Comparison of ENCODE assay signal across 9 cellular contexts in genomic region chr21:42117229-42118048, GRCh38. TPM values are rescaled to one million over a fixed set of nuclear protein-coding genes. Genes with fewer than 3 reads are reported as not detected.
A peak's percentile ranks its signal among the peaks of the same experiment; 100 is the strongest.
DNase-seq lines count a peak whose midpoint lies in the region; ATAC-seq and TF ChIP-seq lines count a peak whose summit lies in the region.
"Had no signal": no experiment of that assay in that cellular context is flagged by ENCODE, and none has a peak within 500 bp of the region (broad histone marks: within the 10 kb centered on the region; RNA-seq: fewer than 3 reads in every experiment).

No MANE protein-coding gene starts in this region.

- intact Hi-C loops in IMR-90 (cut with micrococcal nuclease): loop anchor here (1.0 to 5.0 kb wide), 6 partner anchors 160 to 505 kb away; partner anchors contain the start of gene PRDM15
- intact Hi-C loops in OCI-LY7 (cut with micrococcal nuclease; ENCODE audit: unreplicated experiment): loop anchor here (1.0 to 5.0 kb wide), 7 partner anchors 55 to 505 kb away; no protein-coding TSS in a partner anchor
- intact Hi-C loops in esophagus muscularis mucosa (cut with DNase I): loop anchor here (2.0 to 10.0 kb wide), 3 partner anchors 110 to 301 kb away; no protein-coding TSS in a partner anchor

- ATAC-seq in IMR-90 (ENCODE audit: low read depth) (peak; percentile 96), GM18519 (IDR thresholded peaks at IDR 0.05; ENCODE audit: low FRiP score, unreplicated experiment) (no peak)
- ATAC-seq in stimulated activated naive CD8-positive, alpha-beta T cell treated with anti-CD3 and anti-CD28 coated beads, Interleukin-15, Interleukin-2, amounts not matched to agents 100 U/mL and 50 U/mL, for 24 hours: peak; percentile 77

- no peak overlapping the region for H3K27ac Mint-ChIP-seq in nephron

- no peak overlapping the region; the same call in 1 of the 2 replicates for H3K9ac ChIP-seq in IMR-90 (ENCODE audit: low read depth, low read length)

- no peaks in the 10 kb centered on the region for H3K9me1 ChIP-seq in IMR-90 (ENCODE audit: insufficient read depth, low read length)

- H3K9me3 ChIP-seq in IMR-90 (ENCODE audit: control insufficient read depth, insufficient read depth, low read length): no peaks in the 10 kb centered on the region
- no peaks in the 10 kb centered on the region for H3K9me3 ChIP-seq in OCI-LY7 (ENCODE audit: low read length)
- no peaks in the 10 kb centered on the region for H3K9me3 ChIP-seq in esophagus muscularis mucosa

- H3K27me3 ChIP-seq in IMR-90 (ENCODE audit: control insufficient read depth, insufficient read depth, low read length) (peaks cover 31% of the 10 kb centered on the region; the same call in 1 of the 2 replicates), esophagus muscularis mucosa (peaks cover 0 to 75% (median 9%) of the 10 kb centered on the region in 4 donors)

- H2AK9ac ChIP-seq in IMR-90 (replicated peaks; ENCODE audit: low read depth, low read length, poor library complexity): no peak overlapping the region

- H2AFZ ChIP-seq in IMR-90 (replicated peaks; ENCODE audit: low read length, poor library complexity) (peak overlapping the region; percentile 88), OCI-LY7 (ENCODE audit: low read length) (peak overlapping the region; percentile 85)

- peaks cover 13% of the 10 kb centered on the region for H3K4me1 Mint-ChIP-seq in nephron

- POLR2A ChIA-PET in IMR-90 (lab: Charles Lee; ENCODE audit: unreplicated experiment): no interaction called here
- POLR2A ChIA-PET in OCI-LY7 (lab: Charles Lee): interaction anchor here (0.5 to 4.9 kb wide), 13 partner anchors 10 to 394 kb away, joined by 3 to 23 read pairs (median 4); no protein-coding TSS in a partner anchor

- H3K79me2 ChIP-seq in OCI-LY7 (ENCODE audit: insufficient read depth, low read depth, low read length): peaks cover 17% of the 10 kb centered on the region; the same call in 1 of the 2 replicates

- H3K4me3 Mint-ChIP-seq in nephron: no peak overlapping the region

- H3K27ac ChIP-seq in IMR-90 (ENCODE audit: insufficient read depth, low read length) (no peak overlapping the region), OCI-LY7 (ENCODE audit: low read depth, low read length, poor library complexity, severe bottlenecking) (peak overlapping the region; percentile 93), esophagus muscularis mucosa (replicated peaks in 1 of 4) (no peak overlapping the region)

- H3K9me2 ChIP-seq in OCI-LY7 (ENCODE audit: insufficient read depth, low read length): no peaks in the 10 kb centered on the region

- TF ChIP-seq CTCF in GM12801 (IDR thresholded peaks at IDR 0.05; ENCODE audit: extremely low read depth, insufficient read length): peak; percentile 46
- peak; percentile 93 for TF ChIP-seq CTCF in IMR-90 (conservative IDR thresholded peaks at IDR 0.05; ENCODE audit: low read depth, low read length)
- TF ChIP-seq CTCF in OCI-LY7 (conservative IDR thresholded peaks at IDR 0.05; ENCODE audit: low read length): peak; percentile 99
- TF ChIP-seq CTCF in esophagus muscularis mucosa (IDR thresholded peaks at IDR 0.05): peak; percentile 92 to 99 (median 94)
- peak; percentile 91 to 96 (median 92) for TF ChIP-seq CTCF in nephron (IDR thresholded peaks at IDR 0.05; ENCODE audit: unreplicated experiment in 3 of 3)

- H2BK120ac ChIP-seq in IMR-90 (ENCODE audit: low read depth, low read length): peak overlapping the region; percentile 90

- no peak overlapping the region; the same call in 1 of the 2 replicates for H3K4me3 ChIP-seq in IMR-90 (ENCODE audit: insufficient read depth, low read depth, low read length)
- peak overlapping the region; percentile 10 for H3K4me3 ChIP-seq in OCI-LY7 (ENCODE audit: low read depth, low read length, poor library complexity, severe bottlenecking)
- H3K4me3 ChIP-seq in esophagus muscularis mucosa: peak overlapping the region in 1 of 4 donors; percentile 17
- H3K4me3 ChIP-seq: skin epidermis had no signal

- no peak overlapping the region for H3K18ac ChIP-seq in IMR-90 (ENCODE audit: low read depth, low read length)

- peak overlapping the region; percentile 69 for H2AK5ac ChIP-seq in IMR-90 (ENCODE audit: low read depth, low read length)

- H4K5ac ChIP-seq in IMR-90 (ENCODE audit: low read depth, low read length): no peak overlapping the region

- BruUV-seq in IMR-90 (replicated peaks; lab: Mats Ljungman, UMichigan) (no TSS peak), OCI-LY7 (replicated peaks; lab: Mats Ljungman, UMichigan) (no TSS peak)

- peak overlapping the region in 1 of 2 experiments; percentile 74; a peak in 1 of 4 replicates for H4K8ac ChIP-seq in IMR-90 (ENCODE audit: low read depth in 2 of 2, low read length in 2 of 2)

- TF ChIP-seq POLR2A in IMR-90 (IDR thresholded peaks at IDR 0.05; ENCODE audit: low read depth, low read length) (no peak), esophagus muscularis mucosa (IDR thresholded peaks at IDR 0.05; ENCODE audit: low read depth) (no peak)

- DNase-seq in IMR-90: peak; percentile 81
- peak; percentile 84 for DNase-seq in OCI-LY7 (ENCODE audit: low spot score)
- peak; percentile 70 for DNase-seq in activated T-cell treated with anti-CD3 and anti-CD28 coated beads for 24 hours (ENCODE audit: low read depth)
- DNase-seq in esophagus muscularis mucosa (ENCODE audit: extremely low spot score): no peak
- peak; percentile 83 for DNase-seq in stimulated activated naive CD8-positive, alpha-beta T cell treated with anti-CD3 and anti-CD28 coated beads, Interleukin-15, Interleukin-2, amounts not matched to agents 100 U/mL and 50 U/mL, for 24 hours

- peak overlapping the region; percentile 81 for H4K91ac ChIP-seq in IMR-90 (ENCODE audit: insufficient read depth, low read depth, low read length)

- in situ Hi-C loops in IMR-90 (cut with MboI; ENCODE audit: low sequenced_read_pairs): loop anchor here (5.0 to 10.0 kb wide), 2 partner anchors 170 to 503 kb away; no protein-coding TSS in a partner anchor

- no peaks in the 10 kb centered on the region for H3K9me3 Mint-ChIP-seq in nephron

- H3K4me2 ChIP-seq in IMR-90 (ENCODE audit: low read depth, low read length) (peak overlapping the region; percentile 73), OCI-LY7 (ENCODE audit: low read length) (peak overlapping the region; percentile 82)

- H2BK5ac ChIP-seq in IMR-90 (ENCODE audit: low read depth, low read length, poor library complexity, severe bottlenecking): no peak overlapping the region

- no peaks in the 10 kb centered on the region for H3K36me3 Mint-ChIP-seq in nephron (ENCODE audit: low read depth)

- H3K4me1 ChIP-seq in IMR-90 (ENCODE audit: control insufficient read depth, insufficient read depth, low read length): peaks cover 7% of the 10 kb centered on the region; the same call in 1 of the 2 replicates
- peaks cover 70% of the 10 kb centered on the region for H3K4me1 ChIP-seq in OCI-LY7 (ENCODE audit: insufficient read depth, low read length, poor library complexity, severe bottlenecking)
- peaks cover 8 to 18% (median 11%) of the 10 kb centered on the region in 4 donors for H3K4me1 ChIP-seq in esophagus muscularis mucosa

- 0 out of 2 replicates have a peak overlapping the region, but pooled peaks have one; percentile 57 for H3K14ac ChIP-seq in IMR-90 (replicated peaks; ENCODE audit: low read depth, low read length)

- peaks cover 70% of the 10 kb centered on the region for H3K27me3 Mint-ChIP-seq in nephron (ENCODE audit: low read depth)

- CTCF ChIA-PET in IMR-90 (lab: Yijun Ruan, JAX): interaction anchor here (0.6 to 2.3 kb wide), 13 partner anchors 8 to 301 kb away, joined by 3 to 10 read pairs (median 4); no protein-coding TSS in a partner anchor
- CTCF ChIA-PET in OCI-LY7 (lab: Charles Lee; ENCODE audit: unreplicated experiment): interaction anchor here (0.9 to 2.1 kb wide), 8 partner anchors 9 to 301 kb away, joined by 3 to 21 read pairs (median 4); no protein-coding TSS in a partner anchor

- WGBS in IMR-90 (ENCODE audit: extremely low coverage in 2 of 2, insufficient read length in 1 of 2), 2 experiments: 60% methylated on average over 3 of the region's 18 CpGs; no CpG with 5 or more reads in 1 of the 2 experiments
- 27% methylated on average over 18 of the region's 18 CpGs for WGBS in esophagus muscularis mucosa

- no peaks in the 10 kb centered on the region for H3K36me3 ChIP-seq in IMR-90 (ENCODE audit: control insufficient read depth, insufficient read depth, low read length)
- no peaks in the 10 kb centered on the region for H3K36me3 ChIP-seq in OCI-LY7 (ENCODE audit: insufficient read depth, low read length)
- no peaks in the 10 kb centered on the region for H3K36me3 ChIP-seq in esophagus muscularis mucosa

- H3K56ac ChIP-seq in IMR-90 (ENCODE audit: extremely low read depth, insufficient read depth, low read length): peak overlapping the region; percentile 49; the same call in 1 of the 2 replicates

- no peak overlapping the region; the same call in 2 of the 3 replicates for H2BK15ac ChIP-seq in IMR-90 (ENCODE audit: low read depth, low read length)

- no peak for TF ChIP-seq EP300 in esophagus muscularis mucosa (IDR thresholded peaks at IDR 0.05)

- H4K20me1 ChIP-seq in IMR-90 (ENCODE audit: insufficient read depth, low read length) (no peaks in the 10 kb centered on the region), OCI-LY7 (ENCODE audit: insufficient read depth, low read length) (no peaks in the 10 kb centered on the region)

- peak; percentile 93 for TF ChIP-seq RAD21 in IMR-90 (IDR thresholded peaks at IDR 0.05; ENCODE audit: low read length)

- peak overlapping the region; percentile 65 for H3K4ac ChIP-seq in IMR-90 (ENCODE audit: low read depth, low read length)

- dilution Hi-C loops in IMR-90 (cut with HindIII; ENCODE audit: low sequenced_read_pairs, unreplicated experiment): no loop called here

- no peaks in the 10 kb centered on the region for H3K79me1 ChIP-seq in IMR-90 (ENCODE audit: low read depth in 1 of 2, low read length in 2 of 2)

- H3K23ac ChIP-seq in IMR-90 (ENCODE audit: low read depth, low read length): no peak overlapping the region

- H2BK20ac ChIP-seq in IMR-90 (ENCODE audit: low read depth, low read length): peak overlapping the region; percentile 92

TF ChIP-seq in IMR-90, 13 proteins besides CTCF, POLR2A, EP300 and RAD21 (continues in another document):
- no peak for TF ChIP-seq RFX5 (IDR thresholded peaks at IDR 0.05; ENCODE audit: low read depth, low read length)
- peak; percentile 74; the same call in 1 of the 2 replicates for TF ChIP-seq CHD1 (IDR thresholded peaks at IDR 0.05; ENCODE audit: low read depth, low read length)
- TF ChIP-seq FOS (IDR thresholded peaks at IDR 0.05; ENCODE audit: low read depth, low read length): no peak
- TF ChIP-seq MXI1 (IDR thresholded peaks at IDR 0.05; ENCODE audit: borderline replicate concordance, low read depth, low read length): peak; percentile 65; the same call in 1 of the 2 replicates

RNA-seq across cellular contexts. Expression of gene UMODL1, which starts 46.3 kb away (rescaled TPM):
- total RNA-seq in IMR-90 (2012; rRNA removed) (not detected in 2 replicates), OCI-LY7 (2022) (7.4 and 10.0 TPM in 2 replicates), esophagus muscularis mucosa (under 1 TPM in 1 of 4 donors, not detected in 3; 0.13 TPM)
- polyA plus RNA-seq in IMR-90 (2012; rRNA removed): 0.02 TPM in 1 of 2 replicates, not detected in the other
- polyA plus RNA-seq in IMR-90 (2012; cell fraction: cytosol; rRNA removed): 0.03 TPM in 1 of 2 replicates, not detected in the other
- 0.04 and 0.07 TPM in 2 replicates for polyA plus RNA-seq in IMR-90 (2012; cell fraction: nucleus; rRNA removed; ENCODE audit: low replicate concordance)
- 6.6 and 12.3 TPM in 2 replicates for total RNA-seq in OCI-LY7 (2014; rRNA removed; shearing (Covaris generic))

Comparison
In these comparisons a context has a peak if more than half of its experiments do, and no peak if none do; other contexts are left out.
1. CTCF ChIP-seq: peak in every context shown above with its lines; median percentile 99 in OCI-LY7; 94 in esophagus muscularis mucosa; 93 in IMR-90; 92 in nephron; 46 in GM12801.